Comparison of ENCODE assay signal across 21 cellular contexts in the genomic region with DNA sequence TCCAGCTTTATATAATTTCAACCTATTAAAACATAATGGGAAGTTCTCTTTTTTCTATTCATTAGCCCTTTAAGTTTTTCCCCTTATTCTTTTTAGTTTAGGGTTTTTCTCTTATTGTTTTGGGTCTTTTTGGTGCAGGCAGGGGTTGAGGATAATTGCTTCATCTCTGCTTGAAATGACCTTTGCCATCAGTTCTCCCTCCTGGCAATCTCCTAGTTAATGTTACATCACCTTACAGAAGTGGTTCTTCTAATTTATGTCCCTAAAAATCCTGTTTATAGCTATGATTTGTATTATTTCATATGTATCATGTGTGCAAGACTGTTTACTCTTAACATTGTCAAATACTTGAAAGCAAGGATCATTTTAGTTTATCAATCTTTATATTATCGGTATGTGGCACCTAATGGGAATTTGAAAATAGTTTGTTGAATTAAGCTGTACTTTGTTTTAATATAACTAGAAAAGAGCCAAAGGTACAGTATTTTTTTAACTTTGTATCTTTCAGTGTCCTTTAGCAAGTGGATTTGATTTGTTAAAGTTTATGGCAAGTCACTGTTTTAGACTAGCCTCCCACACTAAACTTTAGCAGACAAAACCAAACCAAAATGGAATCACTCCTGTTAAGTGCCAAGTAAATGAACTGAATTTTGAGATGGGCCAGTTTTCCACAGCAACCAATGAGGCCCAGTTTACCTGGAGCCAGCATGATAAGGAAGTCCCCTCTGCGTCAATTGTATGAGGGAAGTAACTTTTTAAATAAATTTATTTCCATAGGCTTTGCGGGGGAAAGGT.
"Had no signal": no experiment of that assay in that cellular context is flagged by ENCODE, and none has a peak within 500 bp of the region (broad histone marks: within the 10 kb centered on the region; RNA-seq: fewer than 3 reads in every experiment).

No MANE protein-coding gene starts in this region.

- H3K27ac Mint-ChIP-seq: dendritic cell treated with granulocyte-macrophage colony-stimulating factor and Interleukin-4, amounts not matched to agents 40 ng/mL and 50 ng/mL, for 4 days; effector memory CD8-positive, alpha-beta T cell had no signal

- DNase-seq: effector memory CD8-positive, alpha-beta T cell; gastrocnemius medialis; glutamatergic neuron; left ventricle myocardium inferior; mesenchymal stem cell; midbrain; retina; spleen; stimulated activated CD4-positive, alpha-beta T cell treated with anti-CD3 and anti-CD28 coated beads, Interleukin-15, amount 100 ng/mL, for 24 hours; stimulated activated CD4-positive, alpha-beta T cell treated with anti-CD3 and anti-CD28 coated beads, Interleukin-1b, Interleukin-23, amount 100 ng/mL, for 48 hours; stimulated activated CD4-positive, alpha-beta T cell treated with anti-CD3 and anti-CD28 coated beads, Interleukin-4, amount 100 ng/mL, for 24 hours; stimulated activated naive CD4-positive, alpha-beta T cell; trophoblast cell had no signal

- H3K4me3 ChIP-seq: esophagus muscularis mucosa, gastrocnemius medialis, left ventricle myocardium inferior, lung, prostate gland, spleen had no signal

- H3K27me3 Mint-ChIP-seq: dendritic cell treated with granulocyte-macrophage colony-stimulating factor and Interleukin-4, amounts not matched to agents 40 ng/mL and 50 ng/mL, for 4 days; effector memory CD8-positive, alpha-beta T cell had no signal

- H3K4me1 Mint-ChIP-seq: nephron had no signal

- H3K36me3 ChIP-seq: esophagus muscularis mucosa, gastrocnemius medialis, left ventricle myocardium inferior, prostate gland, spleen had no signal

- ATAC-seq: effector memory CD8-positive, alpha-beta T cell; gastrocnemius medialis; sciatic nerve had no signal

- H3K27ac ChIP-seq: epithelial cell of prostate, esophagus muscularis mucosa, gastrocnemius medialis, left ventricle myocardium inferior, parathyroid adenoma, prostate gland, spleen had no signal

- H3K27me3 ChIP-seq: esophagus muscularis mucosa, gastrocnemius medialis, spleen had no signal

- H3K9me3 ChIP-seq: esophagus muscularis mucosa, gastrocnemius medialis, prostate gland had no signal

- H3K4me3 Mint-ChIP-seq: dendritic cell treated with granulocyte-macrophage colony-stimulating factor and Interleukin-4, amounts not matched to agents 40 ng/mL and 50 ng/mL, for 4 days; effector memory CD8-positive, alpha-beta T cell; nephron had no signal

- H3K4me1 ChIP-seq: esophagus muscularis mucosa, gastrocnemius medialis, left ventricle myocardium inferior, parathyroid adenoma, prostate gland, spleen had no signal
